ENCODE assay signal across 23 cellular contexts in the genomic region with DNA sequence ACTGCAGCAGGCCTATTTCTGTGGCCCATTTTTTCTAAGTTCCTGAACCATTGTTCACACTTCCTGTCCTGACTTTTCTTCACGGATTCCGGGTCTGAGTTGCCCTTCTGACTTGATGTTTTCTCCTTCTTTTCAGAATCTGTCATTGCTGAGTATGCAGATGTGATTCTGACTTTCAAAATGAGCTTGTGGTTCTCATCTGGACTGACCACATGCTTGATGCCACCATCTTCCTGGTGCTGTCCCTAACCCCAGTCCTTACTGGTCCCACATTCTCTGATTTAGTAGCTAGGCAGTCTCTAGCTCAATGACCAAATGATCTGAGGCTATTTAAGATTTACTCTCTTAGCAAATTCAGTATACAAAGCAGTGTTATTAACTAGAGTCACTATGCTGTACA.
DNase-seq lines count a peak whose midpoint lies in the region; ATAC-seq and TF ChIP-seq lines count a peak whose summit lies in the region.
"Had no signal": no experiment of that assay in that cellular context is flagged by ENCODE, and none has a peak within 500 bp of the region (broad histone marks: within the 10 kb centered on the region; RNA-seq: fewer than 3 reads in every experiment).

No MANE protein-coding gene starts in this region.

- no peak overlapping the region for H3K23ac ChIP-seq in neuronal stem cell (ENCODE audit: low read depth, low read length, poor library complexity)

- no peaks in the 10 kb centered on the region for H3K27me3 ChIP-seq in neuronal stem cell (ENCODE audit: control insufficient read depth in 3 of 3, insufficient read depth in 3 of 3, low read depth in 1 of 3, low read length in 3 of 3)
- H3K27me3 ChIP-seq: BE2C; BLaER1 treated with 17β-estradiol and CSF1 and Interleukin-3, amounts not matched to agents 10 nM and 100 nM had no signal

- no peaks in the 10 kb centered on the region for H3K36me3 Mint-ChIP-seq in endothelial cell (ENCODE audit: low read depth, unreplicated experiment)
- H3K36me3 Mint-ChIP-seq: CD14-positive monocyte; CD8-positive, alpha-beta memory T cell had no signal

- no peak overlapping the region for H4K91ac ChIP-seq in neuronal stem cell (ENCODE audit: low read depth, low read length, poor library complexity)

- H3K9ac ChIP-seq in neuronal stem cell (ENCODE audit: low read depth, low read length, poor library complexity): no peak overlapping the region
- H3K9ac ChIP-seq: BLaER1 treated with 17β-estradiol and CSF1 and Interleukin-3, amounts not matched to agents 10 nM and 100 nM had no signal

- no peak overlapping the region for H4K8ac ChIP-seq in neuronal stem cell (ENCODE audit: low read depth, low read length)

- no peaks in the 10 kb centered on the region for H3K9me3 ChIP-seq in neuronal stem cell (replicated peaks in 1 of 2; ENCODE audit: control insufficient read depth in 2 of 2, insufficient read depth in 1 of 2, low read depth in 1 of 2, low read length in 2 of 2)
- H3K9me3 ChIP-seq: A549; BE2C; BLaER1 treated with 17β-estradiol and CSF1 and Interleukin-3, amounts not matched to agents 10 nM and 100 nM; HAP-1 had no signal

- no peaks in the 10 kb centered on the region for H3K36me3 ChIP-seq in neuronal stem cell (replicated peaks in 1 of 2; ENCODE audit: control insufficient read depth in 2 of 2, insufficient read depth in 2 of 2, low read length in 2 of 2)
- H3K36me3 ChIP-seq: BE2C; BLaER1 treated with 17β-estradiol and CSF1 and Interleukin-3, amounts not matched to agents 10 nM and 100 nM; HAP-1 had no signal

- H3K18ac ChIP-seq in neuronal stem cell (ENCODE audit: low read length): no peak overlapping the region

- WGBS in neuronal stem cell (ENCODE audit: extremely low coverage in 2 of 2, insufficient read length in 2 of 2, insufficient replicate concordance in 1 of 2), 2 donors: no CpG with 5 or more reads among the region's 2 CpGs

- peaks cover 18% of the 10 kb centered on the region for H3K4me1 Mint-ChIP-seq in endothelial cell (ENCODE audit: unreplicated experiment)
- H3K4me1 Mint-ChIP-seq: CD14-positive monocyte; CD8-positive, alpha-beta memory T cell had no signal

- TF ChIP-seq CTCF in endothelial cell (IDR thresholded peaks at IDR 0.05; ENCODE audit: unreplicated experiment): no peak

- no peak overlapping the region for H3K4me3 Mint-ChIP-seq in endothelial cell (ENCODE audit: unreplicated experiment)
- H3K4me3 Mint-ChIP-seq: CD14-positive monocyte; CD4-positive, alpha-beta T cell; CD8-positive, alpha-beta memory T cell; HFFc6 had no signal

- peaks cover 0 to 3% of the 10 kb centered on the region in 2 donors for H3K4me1 ChIP-seq in neuronal stem cell (ENCODE audit: control insufficient read depth in 2 of 2, insufficient read depth in 1 of 2, low read depth in 1 of 2, low read length in 2 of 2)
- H3K4me1 ChIP-seq: A549; BE2C; BLaER1 treated with 17β-estradiol and CSF1 and Interleukin-3, amounts not matched to agents 10 nM and 100 nM; HAP-1 had no signal

- H2BK120ac ChIP-seq in neuronal stem cell (ENCODE audit: low read depth, low read length): no peak overlapping the region

- H3K4ac ChIP-seq in neuronal stem cell (ENCODE audit: low read length): no peak overlapping the region

- no peak overlapping the region for H2AK5ac ChIP-seq in neuronal stem cell (ENCODE audit: low read depth, low read length)

- H2BK15ac ChIP-seq in neuronal stem cell (ENCODE audit: low read length): no peak overlapping the region

- DNase-seq in EL (peak; percentile 7), HT1080 (ENCODE audit: low read depth) (peak; percentile 9), endothelial cell (ENCODE audit: low spot score) (no peak), neuronal stem cell (ENCODE audit: low spot score) (no peak)
- DNase-seq: 8988T; ACHN; AML-193; BE2C; CD4-positive, alpha-beta T cell; CD8-positive, alpha-beta memory T cell; DMS53; DMS79 treated with DMSO at 0.1 percent for 48 hours; GDM1; GOT3; HFFc6 had no signal

- no peak for ATAC-seq in GM19463 (IDR thresholded peaks at IDR 0.05; ENCODE audit: unreplicated experiment)
- no peak for ATAC-seq in GM18498 (IDR thresholded peaks at IDR 0.05; ENCODE audit: unreplicated experiment)
- ATAC-seq in HG02610 (IDR thresholded peaks at IDR 0.05; ENCODE audit: unreplicated experiment): no peak
- ATAC-seq: A549, GM12878 had no signal

- no peak overlapping the region for H3K14ac ChIP-seq in neuronal stem cell (ENCODE audit: low read length)

- no peak overlapping the region for H2BK12ac ChIP-seq in neuronal stem cell (ENCODE audit: low read length)

- H3K4me2 ChIP-seq in neuronal stem cell (ENCODE audit: insufficient read depth, low read length, poor library complexity, severe bottlenecking): no peak overlapping the region
- H3K4me2 ChIP-seq: A549; BLaER1 treated with 17β-estradiol and CSF1 and Interleukin-3, amounts not matched to agents 10 nM and 100 nM had no signal

- H3K27ac ChIP-seq in neuronal stem cell (replicated peaks; ENCODE audit: low read length): no peak overlapping the region
- H3K27ac ChIP-seq: A549; BLaER1 treated with 17β-estradiol and CSF1 and Interleukin-3, amounts not matched to agents 10 nM and 100 nM had no signal

- peaks cover 2% of the 10 kb centered on the region for H3K27me3 Mint-ChIP-seq in endothelial cell (ENCODE audit: unreplicated experiment)
- H3K27me3 Mint-ChIP-seq: CD4-positive, alpha-beta T cell; CD8-positive, alpha-beta memory T cell had no signal

- H3K27ac Mint-ChIP-seq in endothelial cell (ENCODE audit: unreplicated experiment): peak overlapping the region; percentile 69
- H3K27ac Mint-ChIP-seq: CD14-positive monocyte; CD4-positive, alpha-beta T cell; CD8-positive, alpha-beta memory T cell; HFFc6 had no signal

- no peaks in the 10 kb centered on the region for H3K9me3 Mint-ChIP-seq in endothelial cell (ENCODE audit: unreplicated experiment)

- H3K4me3 ChIP-seq in neuronal stem cell (ENCODE audit: low read length in 2 of 2): no peak overlapping the region
- H3K4me3 ChIP-seq: A549; BLaER1 treated with 17β-estradiol and CSF1 and Interleukin-3, amounts not matched to agents 10 nM and 100 nM; GM12878; HAP-1 had no signal

- H2BK5ac ChIP-seq in neuronal stem cell (ENCODE audit: low read length): no peak overlapping the region

- H3K79me1 ChIP-seq in neuronal stem cell (ENCODE audit: low read depth, low read length): no peaks in the 10 kb centered on the region

- peak overlapping the region; percentile 76 for H2AFZ ChIP-seq in neuronal stem cell (ENCODE audit: low read length)

Comparison
In these comparisons a context has a peak if more than half of its experiments do, and no peak if none do; other contexts are left out.
1. DNase-seq: peak in EL (single experiment) and HT1080 (single experiment); none in endothelial cell (single experiment) and neuronal stem cell (single experiment).